In genomic region chr11:18775492-18776292, GRCh38 we compare ENCODE assay signal across 1 cellular context.
A peak's percentile ranks its signal among the peaks of the same experiment; 100 is the strongest.
TF ChIP-seq lines count a peak whose summit lies in the region.

No MANE protein-coding gene starts in this region.

TF ChIP-seq in HepG2, 621 proteins besides CTCF, POLR2A, EP300 and RAD21 (continued from another document):
- TF ChIP-seq ZFY (CRISPR knock-in tag; IDR thresholded peaks at IDR 0.05): peak; percentile 29; the same call in 1 of the 2 replicates
- TF ChIP-seq NR0B2 (CRISPR knock-in tag; IDR thresholded peaks at IDR 0.05): no peak
- peak; percentile 27; the same call in 1 of the 2 replicates for TF ChIP-seq KDM2A (CRISPR knock-in tag; IDR thresholded peaks at IDR 0.05; ENCODE audit: borderline replicate concordance, low read depth)
- TF ChIP-seq FOXO1 (CRISPR knock-in tag; IDR thresholded peaks at IDR 0.05): no peak
- 0 out of 2 replicates have a peak, but pooled peaks have one; percentile 38 for TF ChIP-seq ATF2 (CRISPR knock-in tag; IDR thresholded peaks at IDR 0.05)
